ENCODE assay signal across 10 cellular contexts in genomic region chr12:104721065-104721458, GRCh38.
DNase-seq lines count a peak whose midpoint lies in the region; ATAC-seq and TF ChIP-seq lines count a peak whose summit lies in the region.
"Had no signal": no experiment of that assay in that cellular context is flagged by ENCODE, and none has a peak within 500 bp of the region (broad histone marks: within the 10 kb centered on the region; RNA-seq: fewer than 3 reads in every experiment).

No MANE protein-coding gene starts in this region.

- H3K27me3 ChIP-seq in left lung (no peaks in the 10 kb centered on the region), stomach smooth muscle (ENCODE audit: control insufficient read depth in 1 of 2, insufficient read depth in 2 of 2, low read length in 2 of 2) (no peaks in the 10 kb centered on the region)

- DNase-seq in HFFc6: no peak
- DNase-seq in activated CD8-positive, alpha-beta T cell treated with anti-CD3 and anti-CD28 coated beads, Interleukin-2, amount 10 ng/mL, durations not matched to agents 7 days and 5 days: no peak
- no peak for DNase-seq in left lung
- no peak for DNase-seq in NCI-H2227 (lab: John Stamatoyannopoulos, UW; ENCODE audit: unreplicated experiment)
- DNase-seq in NCI-H1092 treated with DMSO at 0.1 percent for 48 hours (lab: John Stamatoyannopoulos, UW): no peak
- DNase-seq: NCI-H1694 treated with DMSO at 0.1 percent for 48 hours, SIG-M5 had no signal

- H3K36me3 ChIP-seq in left lung (no peaks in the 10 kb centered on the region), stomach smooth muscle (ENCODE audit: control insufficient read depth in 2 of 2, insufficient read depth in 2 of 2, low read length in 2 of 2) (no peaks in the 10 kb centered on the region)

- peaks cover 9% of the 10 kb centered on the region; the same call in 1 of the 2 replicates for H3K27me3 Mint-ChIP-seq in HFFc6 (ENCODE audit: insufficient read depth)
- no peaks in the 10 kb centered on the region for H3K27me3 Mint-ChIP-seq in activated CD8-positive, alpha-beta T cell treated with anti-CD3 and anti-CD28 coated beads, Interleukin-2, amount 10 ng/mL, durations not matched to agents 7 days and 5 days (ENCODE audit: low read depth)

- H3K27ac Mint-ChIP-seq in HFFc6: peak overlapping the region; percentile 27; the same call in 1 of the 2 replicates
- peak overlapping the region; percentile 90 for H3K27ac Mint-ChIP-seq in activated CD8-positive, alpha-beta T cell treated with anti-CD3 and anti-CD28 coated beads, Interleukin-2, amount 10 ng/mL, durations not matched to agents 7 days and 5 days

- H3K4me1 Mint-ChIP-seq in HFFc6 (ENCODE audit: low read depth): peaks cover 24% of the 10 kb centered on the region
- H3K4me1 Mint-ChIP-seq in activated CD8-positive, alpha-beta T cell treated with anti-CD3 and anti-CD28 coated beads, Interleukin-2, amount 10 ng/mL, durations not matched to agents 7 days and 5 days (ENCODE audit: low read depth): peaks cover 75% of the 10 kb centered on the region

- H3K4me3 ChIP-seq in left lung: peak overlapping the region in 1 of 2 donors; percentile 39
- H3K4me3 ChIP-seq in stomach smooth muscle (ENCODE audit: low read length in 2 of 2): peak overlapping the region in 1 of 2 donors; percentile 61

- peak overlapping the region; percentile 81 for H3K4me3 Mint-ChIP-seq in HFFc6
- H3K4me3 Mint-ChIP-seq in activated CD8-positive, alpha-beta T cell treated with anti-CD3 and anti-CD28 coated beads, Interleukin-2, amount 10 ng/mL, durations not matched to agents 7 days and 5 days: peak overlapping the region; percentile 74

- H3K27ac ChIP-seq in left lung: peak overlapping the region; percentile 63 to 87
- peak overlapping the region; percentile 24 for H3K27ac ChIP-seq in stomach smooth muscle (ENCODE audit: low read length)

- H3K4me1 ChIP-seq in left lung: peaks cover 6 to 31% of the 10 kb centered on the region in 2 donors
- peaks cover 28% of the 10 kb centered on the region for H3K4me1 ChIP-seq in stomach smooth muscle (ENCODE audit: control insufficient read depth, insufficient read depth, low read length)

- no peaks in the 10 kb centered on the region for H3K9me3 Mint-ChIP-seq in HFFc6
- H3K9me3 Mint-ChIP-seq in activated CD8-positive, alpha-beta T cell treated with anti-CD3 and anti-CD28 coated beads, Interleukin-2, amount 10 ng/mL, durations not matched to agents 7 days and 5 days (ENCODE audit: insufficient read depth): no peaks in the 10 kb centered on the region

- H3K9me3 ChIP-seq in left lung (no peaks in the 10 kb centered on the region), stomach smooth muscle (ENCODE audit: control insufficient read depth in 2 of 2, low read length in 2 of 2) (no peaks in the 10 kb centered on the region)

- ATAC-seq in activated CD8-positive, alpha-beta T cell treated with anti-CD3 and anti-CD28 coated beads, Interleukin-2, amount 10 ng/mL, durations not matched to agents 7 days and 5 days: peak; percentile 24
- ATAC-seq in left lung (no peak), esophagus mucosa (no peak)
- ATAC-seq: left lobe of liver had no signal

- CTCF ChIA-PET in activated CD8-positive, alpha-beta T cell treated with anti-CD3 and anti-CD28 coated beads, Interleukin-2, amount 10 ng/mL, durations not matched to agents 7 days and 5 days (lab: Charles Lee): interaction anchor here (1.0 to 2.6 kb wide), 10 partner anchors 13 to 238 kb away, joined by 3 to 10 read pairs (median 4); no protein-coding TSS in a partner anchor

- intact Hi-C loops in left lung (cut with DNase I): no loop called here

- POLR2A ChIA-PET in activated CD8-positive, alpha-beta T cell treated with anti-CD3 and anti-CD28 coated beads, Interleukin-2, amount 10 ng/mL, durations not matched to agents 7 days and 5 days (lab: Charles Lee): interaction anchor here (0.6 to 3.7 kb wide), 11 partner anchors 9 to 355 kb away, joined by 3 to 15 read pairs (median 4); no protein-coding TSS in a partner anchor

- peak overlapping the region in 1 of 2 donors; percentile 31 for H3K9ac ChIP-seq in stomach smooth muscle (ENCODE audit: low read length in 2 of 2)

- TF ChIP-seq CTCF in HFFc6 (IDR thresholded peaks at IDR 0.05): no peak
- no peak for TF ChIP-seq CTCF in left lung (IDR thresholded peaks at IDR 0.05)

- H3K36me3 Mint-ChIP-seq in HFFc6 (ENCODE audit: low read depth): no peaks in the 10 kb centered on the region
- H3K36me3 Mint-ChIP-seq in activated CD8-positive, alpha-beta T cell treated with anti-CD3 and anti-CD28 coated beads, Interleukin-2, amount 10 ng/mL, durations not matched to agents 7 days and 5 days (ENCODE audit: low read depth): peaks cover 39% of the 10 kb centered on the region
